ENCODE assay signal across 9 cellular contexts in the genomic region with DNA sequence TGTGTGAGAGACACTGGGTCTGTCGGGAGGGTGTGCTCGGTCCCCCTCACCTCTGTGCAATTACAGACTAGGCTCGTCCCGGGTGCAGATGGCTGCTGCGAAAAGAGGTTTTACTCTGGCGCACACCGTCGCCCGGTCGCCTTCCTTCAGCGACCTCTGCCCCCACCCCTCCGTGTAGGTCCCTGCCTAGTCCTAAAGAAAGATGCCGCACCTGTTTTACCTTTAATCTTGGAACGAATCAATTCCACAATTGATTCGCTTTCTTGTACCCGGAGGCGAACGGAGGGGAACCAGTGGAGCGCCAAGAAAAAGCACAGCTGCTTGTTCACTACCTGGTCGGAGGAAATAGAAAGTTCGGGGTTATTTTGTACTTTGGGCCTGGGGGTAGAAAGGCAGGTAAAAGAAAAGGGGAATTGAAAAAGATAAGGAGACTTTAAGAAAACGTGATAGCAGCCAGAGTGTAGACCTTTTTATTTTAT. TPM values are rescaled to one million over a fixed set of nuclear protein-coding genes. Genes with fewer than 3 reads are reported as not detected.
DNase-seq lines count a peak whose midpoint lies in the region; ATAC-seq and TF ChIP-seq lines count a peak whose summit lies in the region.
"Had no signal": no experiment of that assay in that cellular context is flagged by ENCODE, and none has a peak within 500 bp of the region (broad histone marks: within the 10 kb centered on the region; RNA-seq: fewer than 3 reads in every experiment).

No MANE protein-coding gene starts in this region.

- WGBS in thymus, result 4% methylated on average over 22 of the region's 22 CpGs

- no peak overlapping the region for H3K27ac Mint-ChIP-seq in activated T-cell treated with anti-CD3 and anti-CD28 coated beads, Interleukin-2, amount 50 U/mL, for 24 hours
- H3K27ac Mint-ChIP-seq in IgD-negative memory B cell, result no peak overlapping the region
- H3K27ac Mint-ChIP-seq in CD4-positive, alpha-beta T cell, result no peak overlapping the region

- peak overlapping the region; percentile 60 for H3K4me3 Mint-ChIP-seq in activated T-cell treated with anti-CD3 and anti-CD28 coated beads, Interleukin-2, amount 50 U/mL, for 24 hours
- peak overlapping the region in 3 of 4 donors; percentile 41 to 91 (median 63) for H3K4me3 Mint-ChIP-seq in IgD-negative memory B cell
- no peak overlapping the region for H3K4me3 Mint-ChIP-seq in CD4-positive, alpha-beta T cell

- intact Hi-C loops in CD4-positive, alpha-beta T cell (cut with DNase I, micrococcal nuclease), result no loop called here

- POLR2A ChIA-PET in CD4-positive, alpha-beta T cell (lab: Charles Lee), result no interaction called here

- H3K27me3 ChIP-seq in thymus (ENCODE audit: control insufficient read depth, insufficient read depth), result peaks cover 28% of the 10 kb centered on the region
- H3K27me3 ChIP-seq in CD4-positive, alpha-beta T cell (ENCODE audit: control insufficient read depth, insufficient read depth, low read length), result peaks cover 68% of the 10 kb centered on the region

- H3K4me1 ChIP-seq in thymus (ENCODE audit: control insufficient read depth, insufficient read depth, low read length), result peaks cover 6% of the 10 kb centered on the region

- TF ChIP-seq CTCF in CD4-positive, alpha-beta T cell (IDR thresholded peaks at IDR 0.05), result no peak

- CTCF ChIA-PET in CD4-positive, alpha-beta T cell (lab: Charles Lee), result no interaction called here

- peaks cover 6% of the 10 kb centered on the region for H3K4me1 Mint-ChIP-seq in activated T-cell treated with anti-CD3 and anti-CD28 coated beads, Interleukin-2, amount 50 U/mL, for 24 hours (ENCODE audit: low read depth)
- H3K4me1 Mint-ChIP-seq in IgD-negative memory B cell, result peaks cover 6 to 18% (median 11%) of the 10 kb centered on the region in 3 donors
- no peaks in the 10 kb centered on the region for H3K4me1 Mint-ChIP-seq in CD4-positive, alpha-beta T cell (ENCODE audit: low read depth)

- DNase-seq in activated T-cell treated with anti-CD3 and anti-CD28 coated beads, Interleukin-2, amount 50 U/mL, for 24 hours, result no peak
- no peak for DNase-seq in activated T-cell treated with anti-CD3 and anti-CD28 coated beads, Interleukin-2, amount 50 U/mL, for 1 hour
- no peak for DNase-seq in stimulated activated CD4-positive, alpha-beta T cell treated with anti-CD3 and anti-CD28 coated beads, Interleukin-2, amount 100 ng/mL, for 48 hours
- no peak for DNase-seq in CD4-positive, alpha-beta T cell
- no peak for DNase-seq in stimulated activated CD4-positive, alpha-beta T cell treated with anti-CD3 and anti-CD28 coated beads, Interleukin-4, amount 100 ng/mL, for 1 hour

- no peak for ATAC-seq in CD4-positive, alpha-beta T cell (ENCODE audit: poor library complexity)

- peak overlapping the region; percentile 55 for H3K4me3 ChIP-seq in iPS-11a (ENCODE audit: low read depth, low read length)
- peak overlapping the region; percentile 34 for H3K4me3 ChIP-seq in thymus (ENCODE audit: low read length)

- no peaks in the 10 kb centered on the region for H3K36me3 Mint-ChIP-seq in activated T-cell treated with anti-CD3 and anti-CD28 coated beads, Interleukin-2, amount 50 U/mL, for 24 hours (ENCODE audit: low read depth)
- no peaks in the 10 kb centered on the region for H3K36me3 Mint-ChIP-seq in IgD-negative memory B cell
- no peaks in the 10 kb centered on the region for H3K36me3 Mint-ChIP-seq in CD4-positive, alpha-beta T cell (ENCODE audit: low read depth)

- no peak overlapping the region for H3K27ac ChIP-seq in thymus (ENCODE audit: low read depth)
- H3K27ac ChIP-seq in CD4-positive, alpha-beta T cell (ENCODE audit: low read depth, low read length), result no peak overlapping the region

- no peaks in the 10 kb centered on the region for H3K9me3 ChIP-seq in thymus (ENCODE audit: control insufficient read depth)
- no peaks in the 10 kb centered on the region for H3K9me3 ChIP-seq in CD4-positive, alpha-beta T cell (ENCODE audit: control insufficient read depth, low read length)

- peaks cover 85% of the 10 kb centered on the region for H3K27me3 Mint-ChIP-seq in activated T-cell treated with anti-CD3 and anti-CD28 coated beads, Interleukin-2, amount 50 U/mL, for 24 hours
- peaks cover 52% of the 10 kb centered on the region for H3K27me3 Mint-ChIP-seq in IgD-negative memory B cell
- peaks cover 82% of the 10 kb centered on the region for H3K27me3 Mint-ChIP-seq in CD4-positive, alpha-beta T cell

- H3K9me3 Mint-ChIP-seq in activated T-cell treated with anti-CD3 and anti-CD28 coated beads, Interleukin-2, amount 50 U/mL, for 24 hours, result no peaks in the 10 kb centered on the region
- peaks cover 0 to 4% (median 4%) of the 10 kb centered on the region in 3 donors for H3K9me3 Mint-ChIP-seq in IgD-negative memory B cell
- H3K9me3 Mint-ChIP-seq in CD4-positive, alpha-beta T cell, result no peaks in the 10 kb centered on the region

- no peaks in the 10 kb centered on the region for H3K36me3 ChIP-seq in thymus (ENCODE audit: control insufficient read depth, insufficient read depth)

RNA-seq across cellular contexts. Expression of a gene that starts 1.2 kb away (rescaled TPM):
- not detected for polyA plus RNA-seq in IgD-negative memory B cell
- 41.8 TPM for polyA plus RNA-seq in thymus
- total RNA-seq in CD4-positive, alpha-beta T cell, result not detected
- total RNA-seq: Daoy had no signal

Comparison
In these comparisons a context has a peak if more than half of its experiments do, and no peak if none do; other contexts are left out.
1. RNA of a gene that starts 1.2 kb away (polyA plus RNA-seq): 41.8 TPM in thymus (single experiment); not detected in IgD-negative memory B cell (single experiment); every median in the first group is over 10 times any median in the second.